ENCODE assay signal across 16 cellular contexts in genomic region chr19:3458229-3458555, GRCh38. TPM values are rescaled to one million over a fixed set of nuclear protein-coding genes. Genes with fewer than 3 reads are reported as not detected.
DNase-seq lines count a peak whose midpoint lies in the region; ATAC-seq and TF ChIP-seq lines count a peak whose summit lies in the region.
"Had no signal": no experiment of that assay in that cellular context is flagged by ENCODE, and none has a peak within 500 bp of the region (broad histone marks: within the 10 kb centered on the region; RNA-seq: fewer than 3 reads in every experiment).

No MANE protein-coding gene starts in this region.

- in situ Hi-C loops in mammary epithelial cell (cut with MboI; ENCODE audit: low sequenced_read_pairs in 2 of 2), result no loop called here

- no peak overlapping the region for H3K27ac Mint-ChIP-seq in nephron progenitor cell
- H3K27ac Mint-ChIP-seq: stimulated activated naive CD8-positive, alpha-beta T cell treated with anti-CD3 and anti-CD28 coated beads, Interleukin-15, Interleukin-2, amounts not matched to agents 100 ng/mL and 50 ng/mL, for 24 hours had no signal

- H3K4me3 ChIP-seq in breast epithelium (peak overlapping the region in 1 of 3 donors; percentile 22), mammary epithelial cell (replicated peaks in 1 of 3; ENCODE audit: insufficient read depth in 1 of 3, low read depth in 2 of 3, low read length in 3 of 3) (no peak overlapping the region), left ventricle myocardium inferior (no peak overlapping the region), parathyroid adenoma (ENCODE audit: low read depth, low read length) (no peak overlapping the region), aorta (ENCODE audit: low read length in 2 of 2) (no peak overlapping the region)

- peaks cover 35% of the 10 kb centered on the region for H3K27me3 Mint-ChIP-seq in nephron progenitor cell (ENCODE audit: low read depth, poor library complexity)
- H3K27me3 Mint-ChIP-seq: stimulated activated naive CD8-positive, alpha-beta T cell treated with anti-CD3 and anti-CD28 coated beads, Interleukin-15, Interleukin-2, amounts not matched to agents 100 ng/mL and 50 ng/mL, for 24 hours had no signal

- H3K36me3 Mint-ChIP-seq in nephron progenitor cell (ENCODE audit: low read depth), result peaks cover 2% of the 10 kb centered on the region

- dilution Hi-C loops in mammary epithelial cell (cut with HindIII; ENCODE audit: low sequenced_read_pairs), result no loop called here

- CTCF ChIA-PET in mammary epithelial cell (lab: Charles Lee; ENCODE audit: low non-redundant PET), result no interaction called here

- no peak for DNase-seq in breast epithelium (ENCODE audit: low spot score in 2 of 2)
- DNase-seq in mammary epithelial cell, result no peak
- no peak for DNase-seq in left ventricle myocardium inferior
- DNase-seq in aorta, result peak in 1 of 2 donors; percentile 79
- DNase-seq in hippocampal formation (lab: John Stamatoyannopoulos, UW), result no peak
- DNase-seq in nephron progenitor cell, result no peak
- DNase-seq: 8988T; cortex of kidney; EL; NCI-H2029; stimulated activated CD4-positive, alpha-beta T cell treated with anti-CD3 and anti-CD28 coated beads, Interleukin-1b, Interleukin-23, amount 100 ng/mL, for 48 hours had no signal

- H3K4me1 Mint-ChIP-seq in nephron progenitor cell, result peaks cover 30% of the 10 kb centered on the region

- H3K9me3 ChIP-seq in breast epithelium, result no peaks in the 10 kb centered on the region
- H3K9me3 ChIP-seq in mammary epithelial cell (replicated peaks; ENCODE audit: insufficient read depth, low read length), result no peaks in the 10 kb centered on the region
- no peaks in the 10 kb centered on the region for H3K9me3 ChIP-seq in left ventricle myocardium inferior (replicated peaks)
- no peaks in the 10 kb centered on the region for H3K9me3 ChIP-seq in parathyroid adenoma (ENCODE audit: control insufficient read depth, low read length)
- no peaks in the 10 kb centered on the region for H3K9me3 ChIP-seq in aorta (ENCODE audit: control insufficient read depth, low read length)

- H4K20me1 ChIP-seq in mammary epithelial cell (ENCODE audit: insufficient read depth, low read length), result no peaks in the 10 kb centered on the region

- TF ChIP-seq POLR2A in breast epithelium (IDR thresholded peaks at IDR 0.05), result no peak

- H3K4me1 ChIP-seq in breast epithelium (peaks cover 0 to 4% of the 10 kb centered on the region in 2 donors), mammary epithelial cell (ENCODE audit: insufficient read depth, low read length) (no peaks in the 10 kb centered on the region), left ventricle myocardium inferior (peaks cover 44% of the 10 kb centered on the region), parathyroid adenoma (peaks cover 8% of the 10 kb centered on the region), aorta (ENCODE audit: control insufficient read depth in 1 of 2, insufficient read depth in 2 of 2, low read length in 2 of 2) (peaks cover 0 to 2% of the 10 kb centered on the region in 2 donors)

- peak; percentile 6 for ATAC-seq in aorta (ENCODE audit: low FRiP score)
- no peak for ATAC-seq in GM19463 (IDR thresholded peaks at IDR 0.05; ENCODE audit: unreplicated experiment)

- no peaks in the 10 kb centered on the region for H3K9me3 Mint-ChIP-seq in nephron progenitor cell
- H3K9me3 Mint-ChIP-seq: stimulated activated naive CD8-positive, alpha-beta T cell treated with anti-CD3 and anti-CD28 coated beads, Interleukin-15, Interleukin-2, amounts not matched to agents 100 ng/mL and 50 ng/mL, for 24 hours had no signal

- peak overlapping the region; percentile 77 to 89 for H3K27ac ChIP-seq in breast epithelium
- no peak overlapping the region for H3K27ac ChIP-seq in mammary epithelial cell (ENCODE audit: insufficient read depth, low read depth, low read length)
- H3K27ac ChIP-seq in left ventricle myocardium inferior (replicated peaks), result peak overlapping the region; percentile 90
- H3K27ac ChIP-seq in parathyroid adenoma, result peak overlapping the region; percentile 34
- peak overlapping the region; percentile 40 to 96 for H3K27ac ChIP-seq in aorta (ENCODE audit: low read depth in 1 of 2, low read length in 2 of 2)

- intact Hi-C loops in breast epithelium (cut with DNase I; ENCODE audit: low total_unique reads) (no loop called here), mammary epithelial cell (cut with micrococcal nuclease) (no loop called here), left ventricle myocardium inferior (cut with micrococcal nuclease) (no loop called here), aorta (cut with DNase I) (loop anchor here in 1 of 2 donors (5.0 kb wide), 1 partner anchor 121 kb away; no protein-coding TSS in a partner anchor)

- peaks cover 9% of the 10 kb centered on the region for H3K79me2 ChIP-seq in mammary epithelial cell (ENCODE audit: insufficient read depth, low read length)
- H3K79me2 ChIP-seq in parathyroid adenoma, result peaks cover 13% of the 10 kb centered on the region

- H3K4me2 ChIP-seq in mammary epithelial cell (ENCODE audit: insufficient read depth, low read depth, low read length), result no peak overlapping the region
- H3K4me2 ChIP-seq in parathyroid adenoma (ENCODE audit: low read length), result no peak overlapping the region

- H3K9ac ChIP-seq in mammary epithelial cell (ENCODE audit: insufficient read depth, low read length), result no peak overlapping the region
- H3K9ac ChIP-seq in parathyroid adenoma, result no peak overlapping the region

- 77% methylated on average over 8 of the region's 9 CpGs for WGBS in mammary epithelial cell (ENCODE audit: low coverage, missing lambda C conversion rate)
- WGBS in aorta, 2 donors, result 9 to 11% methylated on average over 9 of the region's 9 CpGs

- H3K36me3 ChIP-seq in breast epithelium (no peaks in the 10 kb centered on the region), mammary epithelial cell (ENCODE audit: insufficient read depth, low read length) (peaks cover 10% of the 10 kb centered on the region), left ventricle myocardium inferior (peaks cover 62% of the 10 kb centered on the region), parathyroid adenoma (ENCODE audit: control insufficient read depth, insufficient read depth, low read length) (no peaks in the 10 kb centered on the region), aorta (ENCODE audit: control insufficient read depth in 1 of 2, insufficient read depth in 2 of 2, low read length in 1 of 2) (no peaks in the 10 kb centered on the region)

- TF ChIP-seq CTCF in breast epithelium (IDR thresholded peaks at IDR 0.05) (no peak), mammary epithelial cell (conservative IDR thresholded peaks at IDR 0.05 in 1 of 2, IDR thresholded peaks at IDR 0.05 in 1 of 2; ENCODE audit: extremely low read depth in 1 of 2, insufficient read depth in 1 of 2, low read depth in 1 of 2, low read length in 2 of 2) (no peak), left ventricle myocardium inferior (IDR thresholded peaks at IDR 0.05; ENCODE audit: borderline replicate concordance) (no peak), parathyroid adenoma (IDR thresholded peaks at IDR 0.05) (no peak), nephron progenitor cell (IDR thresholded peaks at IDR 0.05) (no peak)

- no TSS peak for BruUV-seq in mammary epithelial cell (replicated peaks; lab: Mats Ljungman, UMichigan)

- no peak overlapping the region for H2AFZ ChIP-seq in mammary epithelial cell (ENCODE audit: low read depth, low read length)
- H2AFZ ChIP-seq in parathyroid adenoma, result no peak overlapping the region

- H3K4me3 Mint-ChIP-seq in nephron progenitor cell, result no peak overlapping the region
- H3K4me3 Mint-ChIP-seq: stimulated activated naive CD8-positive, alpha-beta T cell treated with anti-CD3 and anti-CD28 coated beads, Interleukin-15, Interleukin-2, amounts not matched to agents 100 ng/mL and 50 ng/mL, for 24 hours had no signal

- H3K27me3 ChIP-seq in breast epithelium (no peaks in the 10 kb centered on the region), mammary epithelial cell (ENCODE audit: insufficient read depth, low read length) (no peaks in the 10 kb centered on the region), left ventricle myocardium inferior (ENCODE audit: low read depth) (no peaks in the 10 kb centered on the region), parathyroid adenoma (ENCODE audit: control insufficient read depth, insufficient read depth, low read length) (no peaks in the 10 kb centered on the region), aorta (ENCODE audit: control insufficient read depth in 1 of 2, insufficient read depth in 2 of 2, low read length in 1 of 2) (no peaks in the 10 kb centered on the region)

RNA-seq across cellular contexts. Expression of gene SMIM24, which starts 22.1 kb away (rescaled TPM):
- total RNA-seq in breast epithelium, result 1 to 10 TPM in 2 of 3 donors, not detected in 1; 2.0 to 6.7 TPM
- total RNA-seq in mammary epithelial cell, result 1 to 10 TPM in 1 of 2 donors, not detected in 1; 2.7 TPM
- polyA plus RNA-seq in mammary epithelial cell, result 0.90 TPM
- polyA minus RNA-seq in mammary epithelial cell, result not detected
- not detected for total RNA-seq in left ventricle myocardium inferior
- not detected for total RNA-seq in aorta
- polyA plus RNA-seq in aorta, result 10 to 100 TPM in 1 of 2 donors, under 1 TPM in 1; 0.67 to 62.6 TPM
- total RNA-seq: glomerular endothelial cell had no signal

RNA-seq across cellular contexts. Expression of gene SMIM44, which starts 25.0 kb away (rescaled TPM):
- total RNA-seq in breast epithelium (not detected), mammary epithelial cell (1 to 10 TPM in 1 of 2 donors, not detected in 1; 2.7 TPM), left ventricle myocardium inferior (not detected), aorta (not detected)
- polyA plus RNA-seq in mammary epithelial cell (not detected), aorta (not detected)
- polyA minus RNA-seq in mammary epithelial cell, result not detected
- total RNA-seq: glomerular endothelial cell; T-helper 2 cell treated with Interferon-gamma antibody and Interleukin-4, amounts not matched to agents 100 ng/mL and 5 ng/mL, for 36 hours had no signal

RNA-seq across cellular contexts. Expression of gene DOHH, which starts 42.3 kb away (rescaled TPM):
- 10 to 100 TPM; 11.6 to 13.4 (median 12.2) TPM for total RNA-seq in breast epithelium
- total RNA-seq in mammary epithelial cell, result 10 to 100 TPM; 11.7 to 14.7 TPM
- 11.0 TPM for polyA plus RNA-seq in mammary epithelial cell
- polyA minus RNA-seq in mammary epithelial cell, result 3.4 TPM
- 11.1 TPM for total RNA-seq in left ventricle myocardium inferior
- 1 to 10 TPM; 6.1 to 7.9 TPM for total RNA-seq in aorta
- polyA plus RNA-seq in aorta, result 10 to 100 TPM in 1 of 2 donors, 1 to 10 TPM in 1; 6.9 to 11.5 TPM

RNA-seq across cellular contexts. Expression of gene FZR1, which starts 47.9 kb away (rescaled TPM):
- total RNA-seq in breast epithelium, result 10 to 100 TPM; 15.8 to 28.7 (median 26.5) TPM
- total RNA-seq in mammary epithelial cell, result 10 to 100 TPM; 49.8 to 55.0 TPM
- 35.3 TPM for polyA plus RNA-seq in mammary epithelial cell
- polyA minus RNA-seq in mammary epithelial cell, result 46.5 TPM
- total RNA-seq in left ventricle myocardium inferior, result 20.7 TPM
- total RNA-seq in aorta, result 10 to 100 TPM; 33.7 to 42.0 TPM
- polyA plus RNA-seq in aorta, result 10 to 100 TPM in 1 of 2 donors, 1 to 10 TPM in 1; 8.0 to 25.2 TPM
